In the genomic region with DNA sequence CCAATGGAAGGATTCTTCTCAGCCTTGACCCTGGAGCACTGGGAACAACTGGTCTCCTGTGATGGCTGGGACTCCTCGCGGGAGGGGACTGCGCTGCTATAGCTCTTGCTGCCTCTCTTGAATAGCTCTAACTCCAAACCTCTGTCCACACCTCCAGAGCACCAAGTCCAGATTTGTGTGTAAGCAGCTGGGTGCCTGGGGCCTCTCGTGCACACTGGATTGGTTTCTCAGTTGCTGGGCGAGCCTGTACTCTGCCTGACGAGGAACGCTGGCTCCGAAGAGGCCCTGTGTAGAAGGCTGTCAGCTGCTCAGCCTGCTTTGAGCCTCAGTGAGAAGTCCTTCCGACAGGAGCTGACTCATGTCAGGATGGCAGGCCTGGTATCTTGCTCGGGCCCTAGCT, we compare ENCODE assay signal across 20 cellular contexts. TPM values are rescaled to one million over a fixed set of nuclear protein-coding genes. Genes with fewer than 3 reads are reported as not detected.
"Had no signal": no experiment of that assay in that cellular context is flagged by ENCODE, and none has a peak within 500 bp of the region (broad histone marks: within the 10 kb centered on the region; RNA-seq: fewer than 3 reads in every experiment).

No MANE protein-coding gene starts in this region.

- H3K4me1 ChIP-seq: adrenal gland, prostate gland had no signal

- H3K36me3 ChIP-seq: adrenal gland, cardiac muscle cell, prostate gland had no signal

- ATAC-seq: activated naive CD4-positive, alpha-beta T cell treated with anti-CD3 and anti-CD28 coated beads, Interleukin-2, amount 50 U/mL, for 72 hours; effector memory CD8-positive, alpha-beta T cell; left ventricle myocardium superior; right cardiac atrium had no signal

- H3K9me3 ChIP-seq: adrenal gland, prostate gland had no signal

- H3K4me3 ChIP-seq: adrenal gland, cardiac muscle cell, prostate gland, skin epidermis had no signal

- H3K27ac ChIP-seq: adrenal gland, cardiac muscle cell, prostate gland, skin epidermis had no signal

- DNase-seq: activated CD4-positive, alpha-beta T cell treated with anti-CD3 and anti-CD28 coated beads for 1 hour; activated gamma-delta T cell treated with Interleukin-2 at 50 U/mL for 16 hours; activated T-cell treated with anti-CD3 and anti-CD28 coated beads for 4 hours; adrenal gland; dermis blood vessel endothelial cell; effector memory CD8-positive, alpha-beta T cell; foreskin melanocyte; glutamatergic neuron; hypothalamus; kidney; left ventricle myocardium superior; nephron progenitor cell; occipital lobe; right cardiac atrium; stimulated activated CD4-positive, alpha-beta T cell treated with anti-CD3 and anti-CD28 coated beads, Interleukin-15, amount 100 ng/mL, for 24 hours; stimulated activated CD4-positive, alpha-beta T cell treated with anti-CD3 and anti-CD28 coated beads, Interleukin-2, amount 100 ng/mL, for 48 hours had no signal

- H3K27me3 ChIP-seq: cardiac muscle cell had no signal

RNA-seq across cellular contexts. Expression of gene LIPG, which starts 28.8 kb away (rescaled TPM):
- total RNA-seq: left ventricle myocardium superior had no signal
